6 cellular contexts compared by ENCODE assay signal in the genomic region with DNA sequence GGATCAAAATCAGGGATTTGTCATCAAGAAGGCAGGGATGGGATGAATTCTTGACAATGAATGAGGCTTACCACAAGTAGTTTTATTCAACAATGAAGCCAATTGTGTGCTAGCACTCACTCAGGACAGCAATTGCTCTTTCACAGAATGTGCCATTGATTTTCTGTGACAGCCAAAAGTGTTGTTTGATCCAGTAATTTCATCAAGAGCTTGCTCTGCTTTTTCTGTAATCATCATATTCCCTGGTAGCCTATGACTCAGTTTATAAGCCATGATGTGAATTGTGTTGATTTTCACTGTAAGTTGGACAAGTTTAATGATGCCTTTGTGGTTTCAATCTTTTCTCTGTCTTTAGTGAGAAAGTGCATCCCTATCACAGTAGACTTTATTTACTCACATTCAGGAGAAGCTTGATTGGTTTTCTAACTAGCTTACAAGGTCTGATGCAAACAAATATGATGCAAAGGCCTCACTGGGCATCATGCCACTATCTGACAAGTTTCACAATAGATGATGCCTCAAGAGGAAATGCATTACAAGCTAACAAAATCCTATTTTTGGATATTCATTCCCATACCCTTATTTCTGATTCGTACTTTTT.
DNase-seq lines count a peak whose midpoint lies in the region; ATAC-seq lines count a peak whose summit lies in the region.
"Had no signal": no experiment of that assay in that cellular context is flagged by ENCODE, and none has a peak within 500 bp of the region (broad histone marks: within the 10 kb centered on the region; RNA-seq: fewer than 3 reads in every experiment).

No MANE protein-coding gene starts in this region.

- no peak overlapping the region for H3K9ac ChIP-seq in subcutaneous abdominal adipose tissue (ENCODE audit: low read length in 5 of 5)

- no peak for ATAC-seq in GM21528 (IDR thresholded peaks at IDR 0.05; ENCODE audit: low FRiP score, unreplicated experiment)

- H3K27me3 ChIP-seq in subcutaneous abdominal adipose tissue (ENCODE audit: control insufficient read depth in 5 of 5, insufficient read depth in 4 of 5, low read length in 5 of 5): no peaks in the 10 kb centered on the region

- no peaks in the 10 kb centered on the region for H3K36me3 ChIP-seq in subcutaneous abdominal adipose tissue (ENCODE audit: control insufficient read depth in 5 of 5, insufficient read depth in 5 of 5, low read length in 5 of 5)

- no peak overlapping the region for H3K4me3 ChIP-seq in subcutaneous abdominal adipose tissue (ENCODE audit: low read depth in 1 of 5, low read length in 5 of 5)

- peak overlapping the region; percentile 73 for H3K27ac ChIP-seq in subcutaneous abdominal adipose tissue (ENCODE audit: low read depth, low read length)

- H3K4me1 ChIP-seq in subcutaneous abdominal adipose tissue (ENCODE audit: control insufficient read depth in 5 of 5, insufficient read depth in 5 of 5, low read length in 5 of 5): peaks cover 3 to 23% (median 16%) of the 10 kb centered on the region in 5 donors

- DNase-seq in NOMO-1 (lab: John Stamatoyannopoulos, UW; ENCODE audit: unreplicated experiment in 2 of 2) (peak; percentile 25 to 81), fibroblast of gingiva (ENCODE audit: low read depth) (peak; percentile 97), DMS153 treated with DMSO at 0.1 percent for 48 hours (lab: John Stamatoyannopoulos, UW; ENCODE audit: unreplicated experiment) (no peak)
- DNase-seq: NCI-H187 had no signal

- no peaks in the 10 kb centered on the region for H3K9me3 ChIP-seq in subcutaneous abdominal adipose tissue (ENCODE audit: control insufficient read depth in 5 of 5, low read length in 5 of 5)
